13 cellular contexts compared by ENCODE assay signal in the genomic region with DNA sequence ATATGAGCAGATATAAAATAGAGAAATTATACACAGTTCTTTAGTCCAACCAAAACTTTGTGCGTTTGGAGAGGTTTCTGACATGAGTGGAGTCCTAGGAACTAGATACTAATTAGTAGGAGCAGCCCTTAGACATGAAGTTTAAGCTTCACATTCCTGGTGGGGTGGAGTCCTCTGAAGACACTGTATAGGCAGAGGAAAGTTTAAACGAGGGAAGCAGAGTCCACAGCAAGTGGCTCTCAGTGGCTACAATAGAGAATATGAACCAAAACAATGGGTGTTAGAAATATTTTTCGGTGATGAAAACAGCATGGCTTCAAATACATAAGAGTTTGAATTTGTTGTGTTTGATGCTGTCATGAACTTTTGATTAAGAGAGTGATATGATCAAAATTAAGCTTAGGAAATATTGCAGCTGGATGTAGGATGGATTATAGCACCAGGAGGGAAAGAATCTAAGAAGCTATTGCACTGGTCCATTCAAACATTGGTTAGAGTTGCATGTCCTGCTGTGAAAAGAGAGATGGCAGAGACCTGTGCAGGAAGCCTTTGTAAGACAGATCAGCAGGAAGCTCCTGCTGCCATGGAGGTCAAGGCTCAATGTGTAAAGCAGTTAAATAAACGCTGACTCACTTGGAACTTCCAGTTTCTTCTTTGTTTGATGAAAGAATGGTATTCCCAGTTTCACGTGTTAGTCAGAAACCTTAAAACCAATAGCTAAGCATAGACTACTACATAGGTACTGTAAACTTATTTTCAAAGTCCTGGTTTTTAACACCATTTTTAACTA.
DNase-seq lines count a peak whose midpoint lies in the region; ATAC-seq, FAIRE-seq and TF ChIP-seq lines count a peak whose summit lies in the region.
"Had no signal": no experiment of that assay in that cellular context is flagged by ENCODE, and none has a peak within 500 bp of the region (broad histone marks: within the 10 kb centered on the region; RNA-seq: fewer than 3 reads in every experiment).

No MANE protein-coding gene starts in this region.

- peaks cover 0 to 7% (median 0%) of the 10 kb centered on the region in 7 donors for H3K9me3 Mint-ChIP-seq in CD4-positive, CD25-positive, alpha-beta regulatory T cell

- no peak overlapping the region for H3K4ac ChIP-seq in IMR-90 (ENCODE audit: low read depth, low read length)

- dilution Hi-C loops in IMR-90 (cut with HindIII; ENCODE audit: low sequenced_read_pairs, unreplicated experiment): no loop called here
- dilution Hi-C loops in keratinocyte (cut with MboI; ENCODE audit: extremely low pct_ligation_motif_present, low sequenced_read_pairs): no loop called here

- peaks cover 14% of the 10 kb centered on the region for H3K36me3 ChIP-seq in CD4-positive, CD25-positive, alpha-beta regulatory T cell (ENCODE audit: control insufficient read depth, insufficient read depth, low read length)
- H3K36me3 ChIP-seq in IMR-90 (ENCODE audit: control insufficient read depth, insufficient read depth, low read length) (no peaks in the 10 kb centered on the region), keratinocyte (ENCODE audit: control insufficient read depth in 2 of 2, extremely low read depth in 1 of 2, insufficient read depth in 2 of 2, low read length in 2 of 2) (no peaks in the 10 kb centered on the region)

- H3K79me2 ChIP-seq in keratinocyte (ENCODE audit: control insufficient read depth, insufficient read depth, low read length): no peaks in the 10 kb centered on the region

- no peak overlapping the region for H3K23ac ChIP-seq in IMR-90 (ENCODE audit: low read depth, low read length)

- no peak overlapping the region for H2BK5ac ChIP-seq in IMR-90 (ENCODE audit: low read depth, low read length, poor library complexity, severe bottlenecking)

- no peak overlapping the region for H2BK120ac ChIP-seq in IMR-90 (ENCODE audit: low read depth, low read length)

- in situ Hi-C loops in IMR-90 (cut with MboI; ENCODE audit: low sequenced_read_pairs): no loop called here

- no peaks in the 10 kb centered on the region for H4K20me1 ChIP-seq in IMR-90 (ENCODE audit: insufficient read depth, low read length)
- no peaks in the 10 kb centered on the region for H4K20me1 ChIP-seq in keratinocyte (ENCODE audit: control insufficient read depth, extremely low read depth, insufficient read depth, low read length)

- H3K56ac ChIP-seq in IMR-90 (ENCODE audit: extremely low read depth, insufficient read depth, low read length): no peak overlapping the region

- H3K9ac ChIP-seq in IMR-90 (ENCODE audit: low read depth, low read length) (no peak overlapping the region), keratinocyte (ENCODE audit: control insufficient read depth, extremely low read depth, insufficient read depth, low read length) (no peak overlapping the region)

- H3K4me3 Mint-ChIP-seq in CD4-positive, CD25-positive, alpha-beta regulatory T cell: no peak overlapping the region
- H3K4me3 Mint-ChIP-seq: naive thymus-derived CD8-positive, alpha-beta T cell; T-helper 17 cell had no signal

- TF ChIP-seq CTCF in IMR-90 (conservative IDR thresholded peaks at IDR 0.05; ENCODE audit: low read depth, low read length) (no peak), keratinocyte (optimal IDR thresholded peaks at IDR 0.05 in 1 of 3, IDR thresholded peaks at IDR 0.05 in 1 of 3, conservative IDR thresholded peaks at IDR 0.05 in 1 of 3; ENCODE audit: extremely low read depth in 1 of 3, insufficient read depth in 2 of 3, low read length in 3 of 3) (no peak), coronary artery (IDR thresholded peaks at IDR 0.05) (no peak)

- no peaks in the 10 kb centered on the region for H3K9me3 ChIP-seq in CD4-positive, CD25-positive, alpha-beta regulatory T cell (ENCODE audit: control insufficient read depth in 2 of 2, low read length in 2 of 2)
- H3K9me3 ChIP-seq in IMR-90 (ENCODE audit: control insufficient read depth, insufficient read depth, low read length): no peaks in the 10 kb centered on the region
- no peaks in the 10 kb centered on the region for H3K9me3 ChIP-seq in keratinocyte (ENCODE audit: control insufficient read depth, low read depth, low read length)
- H3K9me3 ChIP-seq: esophagus squamous epithelium had no signal

- no peak overlapping the region for H4K8ac ChIP-seq in IMR-90 (ENCODE audit: low read depth in 2 of 2, low read length in 2 of 2)

- no TSS peak for BruUV-seq in IMR-90 (replicated peaks; lab: Mats Ljungman, UMichigan)

- peak overlapping the region in 2 of 3 donors; percentile 15 to 27 for H3K27ac Mint-ChIP-seq in CD4-positive, CD25-positive, alpha-beta regulatory T cell
- H3K27ac Mint-ChIP-seq: naive thymus-derived CD8-positive, alpha-beta T cell; T-helper 17 cell had no signal

- no peak overlapping the region for H3K27ac ChIP-seq in CD4-positive, CD25-positive, alpha-beta regulatory T cell (ENCODE audit: insufficient read depth, low read length, poor library complexity, severe bottlenecking)
- H3K27ac ChIP-seq in IMR-90 (ENCODE audit: insufficient read depth, low read length) (no peak overlapping the region), keratinocyte (ENCODE audit: control insufficient read depth, insufficient read depth, low read length) (peak overlapping the region; percentile 25), coronary artery (no peak overlapping the region)
- H3K27ac ChIP-seq: esophagus squamous epithelium had no signal

- no peak overlapping the region for H2BK20ac ChIP-seq in IMR-90 (ENCODE audit: low read depth, low read length)

- H2AK9ac ChIP-seq in IMR-90 (replicated peaks; ENCODE audit: low read depth, low read length, poor library complexity): no peak overlapping the region

- no peak overlapping the region for H2BK15ac ChIP-seq in IMR-90 (ENCODE audit: low read depth, low read length)

- no peak for TF ChIP-seq RAD21 in IMR-90 (IDR thresholded peaks at IDR 0.05; ENCODE audit: low read length)

- no peak overlapping the region for H2AK5ac ChIP-seq in IMR-90 (ENCODE audit: low read depth, low read length)

- H3K4me1 ChIP-seq in CD4-positive, CD25-positive, alpha-beta regulatory T cell (ENCODE audit: control insufficient read depth, insufficient read depth, low read length, poor library complexity, severe bottlenecking): no peaks in the 10 kb centered on the region
- H3K4me1 ChIP-seq in IMR-90 (ENCODE audit: control insufficient read depth, insufficient read depth, low read length) (peaks cover 3% of the 10 kb centered on the region; the same call in 1 of the 2 replicates), keratinocyte (ENCODE audit: control insufficient read depth, extremely low read depth, insufficient read depth, low read length) (no peaks in the 10 kb centered on the region)

- H3K9me1 ChIP-seq in IMR-90 (ENCODE audit: insufficient read depth, low read length) (peaks cover 3% of the 10 kb centered on the region; the same call in 1 of the 2 replicates), keratinocyte (ENCODE audit: control insufficient read depth, extremely low read depth, insufficient read depth, low read length) (no peaks in the 10 kb centered on the region)

- no peak overlapping the region for H3K18ac ChIP-seq in IMR-90 (ENCODE audit: low read depth, low read length)

- no peaks in the 10 kb centered on the region for H3K79me1 ChIP-seq in IMR-90 (ENCODE audit: low read depth in 1 of 2, low read length in 2 of 2)

- CTCF ChIA-PET in IMR-90 (lab: Yijun Ruan, JAX): interaction anchor here (0.6 kb wide), 2 partner anchors 14 to 27 kb away, joined by 3 to 5 read pairs; no protein-coding TSS in a partner anchor

- no peak for TF ChIP-seq POLR2A in IMR-90 (IDR thresholded peaks at IDR 0.05; ENCODE audit: low read depth, low read length)

- H3K4me3 ChIP-seq in CD4-positive, CD25-positive, alpha-beta regulatory T cell (ENCODE audit: low read depth, low read length): no peak overlapping the region
- H3K4me3 ChIP-seq in IMR-90 (ENCODE audit: insufficient read depth, low read depth, low read length): no peak overlapping the region
- no peak overlapping the region for H3K4me3 ChIP-seq in keratinocyte (ENCODE audit: control insufficient read depth in 2 of 3, extremely low read depth in 1 of 3, insufficient read depth in 2 of 3, low read depth in 1 of 3, low read length in 3 of 3)
- H3K4me3 ChIP-seq in coronary artery: no peak overlapping the region
- H3K4me3 ChIP-seq: esophagus squamous epithelium had no signal

- no peaks in the 10 kb centered on the region for H3K27me3 Mint-ChIP-seq in CD4-positive, CD25-positive, alpha-beta regulatory T cell
- H3K27me3 Mint-ChIP-seq: naive thymus-derived CD8-positive, alpha-beta T cell; T-helper 17 cell had no signal

- H3K4me2 ChIP-seq in IMR-90 (ENCODE audit: low read depth, low read length) (no peak overlapping the region), keratinocyte (ENCODE audit: control insufficient read depth, extremely low read depth, insufficient read depth, low read depth, low read length) (no peak overlapping the region)

- H3K36me3 Mint-ChIP-seq in CD4-positive, CD25-positive, alpha-beta regulatory T cell: peaks cover 53% of the 10 kb centered on the region

- intact Hi-C loops in IMR-90 (cut with micrococcal nuclease): no loop called here

- H4K5ac ChIP-seq in IMR-90 (ENCODE audit: low read depth, low read length): no peak overlapping the region

- POLR2A ChIA-PET in IMR-90 (lab: Charles Lee; ENCODE audit: unreplicated experiment): no interaction called here

- H4K91ac ChIP-seq in IMR-90 (ENCODE audit: insufficient read depth, low read depth, low read length): no peak overlapping the region

- WGBS in IMR-90 (ENCODE audit: extremely low coverage in 2 of 2, insufficient read length in 1 of 2), 2 experiments: 78% methylated on average over 2 of the region's 5 CpGs; no CpG with 5 or more reads in 1 of the 2 experiments

- no peak overlapping the region for H3K14ac ChIP-seq in IMR-90 (replicated peaks; ENCODE audit: low read depth, low read length)

- peaks cover 0 to 4% (median 3%) of the 10 kb centered on the region in 4 donors for H3K4me1 Mint-ChIP-seq in CD4-positive, CD25-positive, alpha-beta regulatory T cell
- H3K4me1 Mint-ChIP-seq: naive thymus-derived CD8-positive, alpha-beta T cell; T-helper 17 cell had no signal

- H2AFZ ChIP-seq in IMR-90 (replicated peaks; ENCODE audit: low read length, poor library complexity): no peak overlapping the region
- no peak overlapping the region for H2AFZ ChIP-seq in keratinocyte (ENCODE audit: control insufficient read depth, low read length)

- ATAC-seq in CD4-positive, CD25-positive, alpha-beta regulatory T cell (ENCODE audit: low read depth in 2 of 2): no peak
- ATAC-seq in IMR-90 (ENCODE audit: low read depth) (peak; percentile 90), HG03108 (IDR thresholded peaks at IDR 0.05; ENCODE audit: unreplicated experiment) (no peak), HG02884 (IDR thresholded peaks at IDR 0.05; ENCODE audit: unreplicated experiment) (no peak), HG02981 (IDR thresholded peaks at IDR 0.05; ENCODE audit: unreplicated experiment) (no peak)
- ATAC-seq: naive thymus-derived CD8-positive, alpha-beta T cell; T-helper 17 cell had no signal

- FAIRE-seq in keratinocyte (lab: Jason Lieb, UNC): peak; percentile 84

- H3K27me3 ChIP-seq in CD4-positive, CD25-positive, alpha-beta regulatory T cell (ENCODE audit: control insufficient read depth, insufficient read depth, low read length): no peaks in the 10 kb centered on the region
- H3K27me3 ChIP-seq in IMR-90 (ENCODE audit: control insufficient read depth, insufficient read depth, low read length) (no peaks in the 10 kb centered on the region), keratinocyte (ENCODE audit: control insufficient read depth, extremely low read depth, insufficient read depth, low read length) (no peaks in the 10 kb centered on the region)
- H3K27me3 ChIP-seq: esophagus squamous epithelium had no signal

- no peak for DNase-seq in CD4-positive, CD25-positive, alpha-beta regulatory T cell
- DNase-seq in IMR-90 (peak; percentile 85), astrocyte of the hippocampus (ENCODE audit: low read depth, low spot score) (peak; percentile 55), keratinocyte (ENCODE audit: low read depth, low spot score) (peak; percentile 30), coronary artery (ENCODE audit: low spot score) (no peak)
- DNase-seq: DND-41; esophagus squamous epithelium; naive thymus-derived CD8-positive, alpha-beta T cell; NCI-H2081 treated with DMSO at 0.1 percent for 48 hours; T-helper 17 cell had no signal

Comparison
In these comparisons a context has a peak if more than half of its experiments do, and no peak if none do; other contexts are left out.
1. DNase-seq: peak in IMR-90 (single experiment), astrocyte of the hippocampus (single experiment) and keratinocyte (single experiment); none in CD4-positive, CD25-positive, alpha-beta regulatory T cell (0 of 3) and coronary artery (single experiment).